17 cellular contexts compared by ENCODE assay signal in the genomic region with DNA sequence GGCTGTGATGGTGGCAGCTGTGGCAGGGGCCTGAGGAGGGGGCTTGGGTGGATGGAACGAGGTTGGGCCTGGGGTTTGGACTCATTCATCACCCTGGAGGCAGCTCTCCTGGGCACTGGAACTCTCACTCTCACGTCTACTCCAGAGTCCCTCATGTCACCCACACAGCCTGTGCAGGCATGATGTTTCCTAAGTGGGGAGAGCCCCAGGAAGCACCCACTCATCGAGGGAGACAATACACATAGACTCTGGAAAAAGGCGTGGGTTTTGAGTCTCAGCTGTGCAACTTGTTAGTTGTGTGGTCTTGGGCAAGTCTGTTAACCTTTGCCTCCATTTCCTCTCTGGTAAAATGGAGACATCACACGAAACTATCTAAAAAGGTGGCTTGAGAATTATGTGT. TPM values are rescaled to one million over a fixed set of nuclear protein-coding genes. Genes with fewer than 3 reads are reported as not detected.
A peak's percentile ranks its signal among the peaks of the same experiment; 100 is the strongest.
DNase-seq lines count a peak whose midpoint lies in the region; ATAC-seq and TF ChIP-seq lines count a peak whose summit lies in the region.
"Had no signal": no experiment of that assay in that cellular context is flagged by ENCODE, and none has a peak within 500 bp of the region (broad histone marks: within the 10 kb centered on the region; RNA-seq: fewer than 3 reads in every experiment).

No MANE protein-coding gene starts in this region.

- H3K4me1 Mint-ChIP-seq in CD8-positive, alpha-beta T cell (ENCODE audit: low read depth), result peaks cover 16% of the 10 kb centered on the region
- H3K4me1 Mint-ChIP-seq in T-helper 2 cell treated with Interferon-gamma antibody and Interleukin-4, amounts not matched to agents 5 μg/mL and 100 μg/mL, for 36 hours (ENCODE audit: low read depth), result peaks cover 5% of the 10 kb centered on the region
- H3K4me1 Mint-ChIP-seq in activated naive CD4-positive, alpha-beta T cell treated with anti-CD3 and anti-CD28 coated beads, Interleukin-2, amount 50 U/mL, for 24 hours, result peaks cover 53% of the 10 kb centered on the region
- no peaks in the 10 kb centered on the region for H3K4me1 Mint-ChIP-seq in immature natural killer cell

- ATAC-seq in CD8-positive, alpha-beta T cell, result no peak
- ATAC-seq: foreskin keratinocyte had no signal

- H3K27ac Mint-ChIP-seq in CD8-positive, alpha-beta T cell, result peak overlapping the region; percentile 35
- no peak overlapping the region for H3K27ac Mint-ChIP-seq in T-helper 2 cell treated with Interferon-gamma antibody and Interleukin-4, amounts not matched to agents 5 μg/mL and 100 μg/mL, for 36 hours
- H3K27ac Mint-ChIP-seq in activated naive CD4-positive, alpha-beta T cell treated with anti-CD3 and anti-CD28 coated beads, Interleukin-2, amount 50 U/mL, for 24 hours, result peak overlapping the region; percentile 86
- H3K27ac Mint-ChIP-seq in immature natural killer cell, result no peak overlapping the region

- H3K36me3 ChIP-seq in CD8-positive, alpha-beta T cell (ENCODE audit: insufficient read depth, low read length), result no peaks in the 10 kb centered on the region
- H3K36me3 ChIP-seq: cardiac muscle cell, right atrium auricular region, thyroid gland had no signal

- POLR2A ChIA-PET in CD8-positive, alpha-beta T cell (lab: Charles Lee), result interaction anchor here (0.5 kb wide), 1 partner anchor 30 kb away, joined by 4 read pairs; no protein-coding TSS in a partner anchor

- H3K4me3 ChIP-seq in CD8-positive, alpha-beta T cell (ENCODE audit: low read depth, low read length), result no peak overlapping the region
- H3K4me3 ChIP-seq: cardiac muscle cell, right atrium auricular region, thyroid gland had no signal

- H3K4me1 ChIP-seq in CD8-positive, alpha-beta T cell (ENCODE audit: insufficient read depth, low read length), result no peaks in the 10 kb centered on the region
- H3K4me1 ChIP-seq: foreskin keratinocyte, right atrium auricular region, thyroid gland had no signal

- peaks cover 5% of the 10 kb centered on the region for H3K9me3 Mint-ChIP-seq in CD8-positive, alpha-beta T cell
- peaks cover 8% of the 10 kb centered on the region for H3K9me3 Mint-ChIP-seq in T-helper 2 cell treated with Interferon-gamma antibody and Interleukin-4, amounts not matched to agents 5 μg/mL and 100 μg/mL, for 36 hours
- H3K9me3 Mint-ChIP-seq in activated naive CD4-positive, alpha-beta T cell treated with anti-CD3 and anti-CD28 coated beads, Interleukin-2, amount 50 U/mL, for 24 hours, result no peaks in the 10 kb centered on the region
- peaks cover 0 to 6% (median 0%) of the 10 kb centered on the region in 6 donors for H3K9me3 Mint-ChIP-seq in immature natural killer cell

- no peak overlapping the region for H3K27ac ChIP-seq in CD8-positive, alpha-beta T cell (ENCODE audit: low read depth, low read length)
- H3K27ac ChIP-seq: cardiac muscle cell, foreskin keratinocyte, right atrium auricular region, thyroid gland had no signal

- H3K36me3 Mint-ChIP-seq in CD8-positive, alpha-beta T cell, result no peaks in the 10 kb centered on the region
- H3K36me3 Mint-ChIP-seq in T-helper 2 cell treated with Interferon-gamma antibody and Interleukin-4, amounts not matched to agents 5 μg/mL and 100 μg/mL, for 36 hours (ENCODE audit: low read depth), result no peaks in the 10 kb centered on the region
- no peaks in the 10 kb centered on the region for H3K36me3 Mint-ChIP-seq in activated naive CD4-positive, alpha-beta T cell treated with anti-CD3 and anti-CD28 coated beads, Interleukin-2, amount 50 U/mL, for 24 hours
- H3K36me3 Mint-ChIP-seq in immature natural killer cell, result peaks cover 0 to 4% (median 0%) of the 10 kb centered on the region in 3 donors
- H3K36me3 Mint-ChIP-seq: CD8-positive, alpha-beta memory T cell had no signal

- H3K27me3 Mint-ChIP-seq in CD8-positive, alpha-beta T cell (ENCODE audit: low read depth), result no peaks in the 10 kb centered on the region
- H3K27me3 Mint-ChIP-seq in T-helper 2 cell treated with Interferon-gamma antibody and Interleukin-4, amounts not matched to agents 5 μg/mL and 100 μg/mL, for 36 hours (ENCODE audit: low read depth), result peaks cover 4% of the 10 kb centered on the region
- H3K27me3 Mint-ChIP-seq in activated naive CD4-positive, alpha-beta T cell treated with anti-CD3 and anti-CD28 coated beads, Interleukin-2, amount 50 U/mL, for 24 hours, result no peaks in the 10 kb centered on the region
- H3K27me3 Mint-ChIP-seq in immature natural killer cell (ENCODE audit: low read depth in 3 of 3), result peaks cover 0 to 8% (median 4%) of the 10 kb centered on the region in 3 donors

- no peak for TF ChIP-seq CTCF in CD8-positive, alpha-beta T cell (IDR thresholded peaks at IDR 0.05)

- no peaks in the 10 kb centered on the region for H3K9me3 ChIP-seq in CD8-positive, alpha-beta T cell (ENCODE audit: low read length)
- H3K9me3 ChIP-seq: right atrium auricular region, thyroid gland had no signal

- H3K4me3 Mint-ChIP-seq in CD8-positive, alpha-beta T cell, result no peak overlapping the region
- no peak overlapping the region for H3K4me3 Mint-ChIP-seq in T-helper 2 cell treated with Interferon-gamma antibody and Interleukin-4, amounts not matched to agents 5 μg/mL and 100 μg/mL, for 36 hours
- peak overlapping the region; percentile 50 for H3K4me3 Mint-ChIP-seq in activated naive CD4-positive, alpha-beta T cell treated with anti-CD3 and anti-CD28 coated beads, Interleukin-2, amount 50 U/mL, for 24 hours
- no peak overlapping the region for H3K4me3 Mint-ChIP-seq in immature natural killer cell

- H3K27me3 ChIP-seq in CD8-positive, alpha-beta T cell (ENCODE audit: insufficient read depth, low read length), result no peaks in the 10 kb centered on the region
- H3K27me3 ChIP-seq: cardiac muscle cell, right atrium auricular region, thyroid gland had no signal

- DNase-seq in CD8-positive, alpha-beta T cell, result no peak
- peak; percentile 70 for DNase-seq in T-helper 2 cell treated with Interferon-gamma antibody and Interleukin-4, amounts not matched to agents 5 μg/mL and 100 μg/mL, for 36 hours (ENCODE audit: low spot score)
- DNase-seq in stimulated activated CD4-positive, alpha-beta T cell treated with anti-CD3 and anti-CD28 coated beads, Interleukin-2, amount 100 ng/mL, for 4 hours (ENCODE audit: low read depth), result peak; percentile 25
- DNase-seq in putamen (ENCODE audit: low spot score), result no peak
- DNase-seq in NCI-H1417 (lab: John Stamatoyannopoulos, UW), result no peak
- no peak for DNase-seq in AG08395 (ENCODE audit: low spot score)
- no peak for DNase-seq in immature natural killer cell
- DNase-seq: amniotic stem cell; CD8-positive, alpha-beta memory T cell; foreskin keratinocyte; H7; mammary epithelial cell; NCI-H1436 treated with DMSO at 0.1 percent for 48 hours; thyroid gland had no signal

- CTCF ChIA-PET in CD8-positive, alpha-beta T cell (lab: Charles Lee), result interaction anchor here (0.9 to 3.2 kb wide), 4 partner anchors 8 to 734 kb away, joined by 3 to 13 read pairs (median 6); no protein-coding TSS in a partner anchor

- intact Hi-C loops in CD8-positive, alpha-beta T cell (cut with DNase I, micrococcal nuclease), result no loop called here

RNA-seq across cellular contexts. Expression of a gene that starts 25.9 kb away (rescaled TPM):
- 1 to 10 TPM; 1.3 to 1.7 TPM for total RNA-seq in CD8-positive, alpha-beta T cell
- not detected for polyA plus RNA-seq in immature natural killer cell
- total RNA-seq: foreskin keratinocyte had no signal
- polyA plus RNA-seq: CD8-positive, alpha-beta memory T cell; foreskin keratinocyte; mammary epithelial cell had no signal

RNA-seq across cellular contexts. Expression of a gene that starts 50.7 kb away (rescaled TPM):
- total RNA-seq in CD8-positive, alpha-beta T cell, result 10 to 100 TPM; 35.1 to 37.9 TPM
- 10 to 100 TPM; 32.3 to 92.1 (median 43.8) TPM for polyA plus RNA-seq in immature natural killer cell

Comparison
In these comparisons a context has a peak if more than half of its experiments do, and no peak if none do; other contexts are left out.
1. DNase-seq: peak in T-helper 2 cell treated with Interferon-gamma antibody and Interleukin-4, amounts not matched to agents 5 μg/mL and 100 μg/mL, for 36 hours (single experiment) and stimulated activated CD4-positive, alpha-beta T cell treated with anti-CD3 and anti-CD28 coated beads, Interleukin-2, amount 100 ng/mL, for 4 hours (single experiment); none in CD8-positive, alpha-beta T cell (0 of 7), putamen (single experiment), NCI-H1417 (0 of 3), AG08395 (single experiment) and immature natural killer cell (0 of 3).
2. H3K27ac Mint-ChIP-seq: peak in CD8-positive, alpha-beta T cell (single experiment) and activated naive CD4-positive, alpha-beta T cell treated with anti-CD3 and anti-CD28 coated beads, Interleukin-2, amount 50 U/mL, for 24 hours (single experiment); none in T-helper 2 cell treated with Interferon-gamma antibody and Interleukin-4, amounts not matched to agents 5 μg/mL and 100 μg/mL, for 36 hours (single experiment) and immature natural killer cell (0 of 6).